In the genomic region with DNA sequence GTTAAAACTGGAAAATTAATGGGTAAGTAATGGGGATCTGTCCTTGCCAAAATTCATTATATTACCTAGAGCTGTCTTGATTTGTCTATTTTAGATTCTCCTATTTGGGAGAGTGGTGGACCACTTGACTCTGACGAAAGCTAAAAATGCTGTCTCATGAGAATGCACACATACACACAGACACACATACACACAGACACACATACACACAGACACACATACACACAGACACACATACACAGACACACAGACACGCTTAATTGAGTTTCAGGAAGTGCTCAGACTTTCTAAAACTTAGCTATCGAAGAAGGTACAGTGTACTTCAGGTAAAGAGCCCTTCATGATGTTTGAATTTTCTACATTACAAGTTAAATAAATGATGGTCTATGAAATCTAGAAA, we compare ENCODE assay signal across 21 cellular contexts.
DNase-seq lines count a peak whose midpoint lies in the region; ATAC-seq and TF ChIP-seq lines count a peak whose summit lies in the region.
"Had no signal": no experiment of that assay in that cellular context is flagged by ENCODE, and none has a peak within 500 bp of the region (broad histone marks: within the 10 kb centered on the region; RNA-seq: fewer than 3 reads in every experiment).

No MANE protein-coding gene starts in this region.

- no peaks in the 10 kb centered on the region for H3K27me3 Mint-ChIP-seq in Calu3 (ENCODE audit: unreplicated experiment)
- no peaks in the 10 kb centered on the region for H3K27me3 Mint-ChIP-seq in osteocyte (ENCODE audit: unreplicated experiment)
- H3K27me3 Mint-ChIP-seq: B cell; CD4-positive, alpha-beta T cell had no signal

- TF ChIP-seq CTCF in Calu3 (IDR thresholded peaks at IDR 0.05; ENCODE audit: unreplicated experiment) (no peak), osteocyte (IDR thresholded peaks at IDR 0.05) (no peak)

- CTCF ChIA-PET in Calu3 (lab: Charles Lee): interaction anchor here (0.6 kb wide), 1 partner anchor 142 kb away, joined by 3 read pairs; no protein-coding TSS in a partner anchor

- no peak overlapping the region for H3K27ac ChIP-seq in caudate nucleus (ENCODE audit: low read depth, low read length)
- H3K27ac ChIP-seq: SJCRH30 had no signal

- H3K36me3 Mint-ChIP-seq in Calu3 (ENCODE audit: insufficient read depth, unreplicated experiment) (peaks cover 7% of the 10 kb centered on the region), osteocyte (ENCODE audit: unreplicated experiment) (no peaks in the 10 kb centered on the region)

- H3K27ac Mint-ChIP-seq in Calu3 (ENCODE audit: unreplicated experiment): peak overlapping the region; percentile 97
- peak overlapping the region; percentile 28 for H3K27ac Mint-ChIP-seq in osteocyte (ENCODE audit: unreplicated experiment)
- H3K27ac Mint-ChIP-seq: B cell; CD4-positive, alpha-beta T cell had no signal

- intact Hi-C loops in Calu3 (cut with micrococcal nuclease; ENCODE audit: unreplicated experiment): loop anchor here (5.0 to 10.0 kb wide), 4 partner anchors 101 to 512 kb away; no protein-coding TSS in a partner anchor

- DNase-seq in Calu3: no peak
- DNase-seq in HT-29 (ENCODE audit: low spot score): peak; percentile 29
- DNase-seq in dermis blood vessel endothelial cell: peak; percentile 53
- DNase-seq in osteocyte (ENCODE audit: extremely low spot score, unreplicated experiment): no peak
- DNase-seq in caudate nucleus (lab: John Stamatoyannopoulos, UW): no peak
- DNase-seq in HCEC 1CT: no peak
- no peak for DNase-seq in left lobe of liver (ENCODE audit: low spot score)
- no peak for DNase-seq in stimulated activated CD4-positive, alpha-beta T cell treated with anti-CD3 and anti-CD28 coated beads, Interleukin-12 subunit alpha, Interleukin-12 subunit beta, amount 100 ng/mL, for 4 hours
- DNase-seq: Caco-2; CD4-positive, alpha-beta T cell; DMS153; GOT3; KBM-7; MV-4-11; NCI-H1417; NCI-H187; NCI-H2107; NCI-H524; SJCRH30 had no signal

- H3K4me3 Mint-ChIP-seq in Calu3 (ENCODE audit: low read depth, unreplicated experiment): peak overlapping the region; percentile 26
- H3K4me3 Mint-ChIP-seq in osteocyte (ENCODE audit: unreplicated experiment): no peak overlapping the region
- H3K4me3 Mint-ChIP-seq: B cell; CD4-positive, alpha-beta T cell had no signal

- no peak for ATAC-seq in left lobe of liver
- ATAC-seq: GM12878 had no signal

- H3K4me1 Mint-ChIP-seq in Calu3 (ENCODE audit: low read depth, unreplicated experiment) (peaks cover 43% of the 10 kb centered on the region), osteocyte (ENCODE audit: unreplicated experiment) (peaks cover 40% of the 10 kb centered on the region)

- H3K9me3 Mint-ChIP-seq in Calu3 (ENCODE audit: low read depth, unreplicated experiment): no peaks in the 10 kb centered on the region
- H3K9me3 Mint-ChIP-seq in osteocyte (ENCODE audit: unreplicated experiment): no peaks in the 10 kb centered on the region
- H3K9me3 Mint-ChIP-seq: CD4-positive, alpha-beta T cell had no signal

- no TSS peak for BruUV-seq in Calu3 (replicated peaks; lab: Mats Ljungman, UMichigan)

Comparison
In these comparisons a context has a peak if more than half of its experiments do, and no peak if none do; other contexts are left out.
1. DNase-seq: peak in HT-29 (single experiment) and dermis blood vessel endothelial cell (single experiment); none in Calu3 (single experiment), osteocyte (single experiment), caudate nucleus (0 of 61), HCEC 1CT (single experiment), left lobe of liver (single experiment) and stimulated activated CD4-positive, alpha-beta T cell treated with anti-CD3 and anti-CD28 coated beads, Interleukin-12 subunit alpha, Interleukin-12 subunit beta, amount 100 ng/mL, for 4 hours (single experiment).